ENCODE assay signal across 7 cellular contexts in the genomic region with DNA sequence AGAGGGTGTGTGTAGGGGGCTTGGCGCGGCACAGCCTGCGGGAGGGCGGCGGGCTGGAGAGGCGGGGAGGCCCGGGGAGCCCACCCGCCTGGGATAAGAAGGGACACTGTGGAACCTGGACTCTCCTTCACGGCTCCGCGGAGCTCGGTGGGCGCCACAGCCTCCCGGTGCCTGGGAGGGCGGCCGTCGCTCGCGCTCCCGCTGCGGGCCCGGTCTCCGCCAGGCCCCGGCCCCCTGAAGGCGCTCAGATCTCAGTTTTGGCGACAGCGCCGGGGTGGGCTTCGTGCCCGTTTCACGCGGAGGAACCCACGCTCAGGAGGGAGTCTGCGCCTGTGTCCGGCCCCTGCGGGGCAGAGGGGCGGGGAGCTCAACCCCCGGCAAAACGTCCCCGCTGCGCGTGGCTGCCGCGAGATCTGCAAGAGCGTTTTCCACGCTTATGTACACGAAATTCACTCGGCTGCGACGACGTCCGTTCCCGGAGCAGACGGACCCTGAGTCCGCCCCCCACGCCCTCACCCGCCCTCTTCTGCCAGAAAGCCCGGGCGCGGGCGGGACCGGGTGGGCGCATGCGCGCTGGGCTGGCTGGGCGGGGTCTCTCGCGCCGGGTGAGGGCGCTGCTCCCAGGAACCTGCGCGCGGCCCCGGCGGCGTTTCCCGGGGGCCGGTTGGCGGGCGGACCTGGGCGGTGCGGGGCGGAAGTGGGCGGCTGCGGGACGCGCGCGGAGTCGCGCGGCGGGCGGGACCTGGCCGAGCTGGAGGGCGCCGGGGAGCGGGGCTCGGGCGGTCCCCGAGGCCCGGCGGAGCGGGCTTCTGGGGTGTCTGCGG. TPM values are rescaled to one million over a fixed set of nuclear protein-coding genes. Genes with fewer than 3 reads are reported as not detected.
A peak's percentile ranks its signal among the peaks of the same experiment; 100 is the strongest.
DNase-seq lines count a peak whose midpoint lies in the region; ATAC-seq, FAIRE-seq and TF ChIP-seq lines count a peak whose summit lies in the region.

Gene NELFB, plus strand, starts transcription at position 704 of the 824 bp plus-strand sequence.

- no peaks in the 10 kb centered on the region for H3K9me3 ChIP-seq in astrocyte (ENCODE audit: insufficient read depth, low read depth, low read length)

- H3K9ac ChIP-seq in astrocyte (ENCODE audit: low read length): peak within 1 kb of the TSS; percentile 88

- DNase-seq in GM18507 (ENCODE audit: extremely low spot score, insufficient read length, low read depth) (peak; percentile 100), NCI-H2029 treated with DMSO at 0.1 percent for 48 hours (lab: John Stamatoyannopoulos, UW) (peak; percentile 62), T-helper 9 cell (peak; percentile 97), astrocyte (ENCODE audit: low read depth) (peak; percentile 48), hepatic stellate cell (ENCODE audit: low spot score) (peak; percentile 99), retina (peak; percentile 94)

- peaks cover 22% of the 10 kb centered on the region for H3K4me1 ChIP-seq in astrocyte (ENCODE audit: insufficient read depth, low read length)

- peak within 1 kb of the TSS; percentile 50 for H3K27ac ChIP-seq in astrocyte (ENCODE audit: low read depth, low read length)

- peak within 1 kb of the TSS; percentile 67 for H3K27ac Mint-ChIP-seq in astrocyte (ENCODE audit: unreplicated experiment)

- no peak for TF ChIP-seq CTCF in astrocyte (IDR thresholded peaks at IDR 0.05; ENCODE audit: insufficient read depth, low read depth, low read length)

- H3K79me2 ChIP-seq in astrocyte (ENCODE audit: insufficient read depth, low read length): peaks cover 37% of the 10 kb centered on the region

- peak within 1 kb of the TSS; percentile 97 for H3K4me3 ChIP-seq in astrocyte (ENCODE audit: insufficient read depth, low read depth, low read length)

- H2AFZ ChIP-seq in astrocyte (ENCODE audit: low read depth, low read length): peak within 1 kb of the TSS; percentile 90

- peaks cover 23% of the 10 kb centered on the region for H4K20me1 ChIP-seq in astrocyte (ENCODE audit: insufficient read depth, low read length)

- peaks cover 4% of the 10 kb centered on the region for H3K36me3 ChIP-seq in astrocyte (ENCODE audit: insufficient read depth, low read length)

- peak; percentile 91 for FAIRE-seq in GM18507 (lab: Jason Lieb, UNC)
- FAIRE-seq in astrocyte (lab: Jason Lieb, UNC): no peak

- H3K27me3 Mint-ChIP-seq in astrocyte (ENCODE audit: low read depth, unreplicated experiment): peaks cover 2% of the 10 kb centered on the region

- peak within 1 kb of the TSS; percentile 99 for H3K4me2 ChIP-seq in astrocyte (ENCODE audit: low read length)

- no peaks in the 10 kb centered on the region for H3K27me3 ChIP-seq in astrocyte (ENCODE audit: insufficient read depth, low read length)

- H3K4me3 Mint-ChIP-seq in astrocyte (ENCODE audit: unreplicated experiment): peak within 1 kb of the TSS; percentile 90

- no peaks in the 10 kb centered on the region for H3K36me3 Mint-ChIP-seq in astrocyte (ENCODE audit: low read depth, unreplicated experiment)

- no peaks in the 10 kb centered on the region for H3K9me3 Mint-ChIP-seq in astrocyte (ENCODE audit: unreplicated experiment)

- ATAC-seq in HG02885 (IDR thresholded peaks at IDR 0.05; ENCODE audit: poor library complexity, unreplicated experiment): peak; percentile 81

- H3K4me1 Mint-ChIP-seq in astrocyte (ENCODE audit: low read depth, unreplicated experiment): peaks cover 4% of the 10 kb centered on the region

RNA-seq across cellular contexts. Expression of gene NELFB, which starts in this region (rescaled TPM):
- 45.8 and 48.9 TPM in 2 replicates for total RNA-seq in astrocyte

Comparison
In these comparisons a context has a peak if more than half of its experiments do, and no peak if none do; other contexts are left out.
1. Peak in every context shown above with its lines: DNase-seq, ATAC-seq, H3K4me3 ChIP-seq and H3K27ac ChIP-seq.
2. DNase-seq: peak in every context shown above with its lines; median percentile 100 in GM18507; 99 in hepatic stellate cell; 97 in T-helper 9 cell; 94 in retina; 62 in NCI-H2029 treated with DMSO at 0.1 percent for 48 hours; 48 in astrocyte.